Comparison of ENCODE assay signal across 18 cellular contexts in genomic region chr7:41134873-41135250, GRCh38.
"Had no signal": no experiment of that assay in that cellular context is flagged by ENCODE, and none has a peak within 500 bp of the region (broad histone marks: within the 10 kb centered on the region; RNA-seq: fewer than 3 reads in every experiment).

No MANE protein-coding gene starts in this region.

- ATAC-seq: activated naive CD8-positive, alpha-beta T cell treated with anti-CD3 and anti-CD28 coated beads, Interleukin-2, amount 50 U/mL, for 24 hours; body of pancreas; mucosa of descending colon; right lobe of liver had no signal

- H3K36me3 ChIP-seq: left lung, right lobe of liver, stomach, suprapubic skin, tibial nerve had no signal

- H3K9me3 ChIP-seq: body of pancreas, left lung, mucosa of descending colon, right lobe of liver, stomach, suprapubic skin, tibial nerve had no signal

- H3K27me3 ChIP-seq: body of pancreas, left lung, right lobe of liver, stomach, suprapubic skin, tibial nerve had no signal

- H3K4me3 ChIP-seq: body of pancreas, left lung, mucosa of descending colon, right lobe of liver, skin epidermis, stomach, suprapubic skin, tibial nerve had no signal

- DNase-seq: activated CD4-positive, alpha-beta memory T cell treated with anti-CD3 and anti-CD28 coated beads, Interleukin-2, amount 10 ng/mL, durations not matched to agents 7 days and 5 days; activated CD4-positive, alpha-beta T cell treated with anti-CD3 and anti-CD28 coated beads, Interleukin-2, amount 10 ng/mL, durations not matched to agents 24 days and 14 days; activated gamma-delta T cell; activated naive CD4-positive, alpha-beta T cell treated with anti-CD3 and anti-CD28 coated beads, Interleukin-2, amount 50 U/mL, for 16 hours; activated naive CD8-positive, alpha-beta T cell treated with anti-CD3 and anti-CD28 coated beads, Interleukin-2, amount 50 U/mL, for 24 hours; body of pancreas; foreskin melanocyte; mucosa of descending colon; nephron progenitor cell; occipital lobe; stimulated activated CD4-positive, alpha-beta T cell treated with anti-CD3 and anti-CD28 coated beads, Interleukin-2, amount 100 ng/mL, for 24 hours; stomach had no signal

- H3K4me1 ChIP-seq: body of pancreas, left lung, right lobe of liver, stomach had no signal

- H3K27ac ChIP-seq: body of pancreas, right lobe of liver, skin epidermis, stomach, suprapubic skin, tibial nerve, VCaP had no signal
